In genomic region chr11:69078930-69079607, GRCh38 we compare ENCODE assay signal across 17 cellular contexts. TPM values are rescaled to one million over a fixed set of nuclear protein-coding genes. Genes with fewer than 3 reads are reported as not detected.
DNase-seq lines count a peak whose midpoint lies in the region; ATAC-seq and TF ChIP-seq lines count a peak whose summit lies in the region.
"Had no signal": no experiment of that assay in that cellular context is flagged by ENCODE, and none has a peak within 500 bp of the region (broad histone marks: within the 10 kb centered on the region; RNA-seq: fewer than 3 reads in every experiment).

No MANE protein-coding gene starts in this region.

- H3K27ac ChIP-seq in breast epithelium (no peak overlapping the region), lower lobe of right lung (no peak overlapping the region), ascending aorta (peak overlapping the region in 1 of 2 donors; percentile 25)
- H3K27ac ChIP-seq: PC-9 had no signal

- H3K9me3 ChIP-seq in breast epithelium: no peaks in the 10 kb centered on the region
- H3K9me3 ChIP-seq in lower lobe of right lung: no peaks in the 10 kb centered on the region
- no peaks in the 10 kb centered on the region for H3K9me3 ChIP-seq in ascending aorta

- H3K4me1 Mint-ChIP-seq in MCF 10A (ENCODE audit: insufficient read depth, unreplicated experiment): peaks cover 28% of the 10 kb centered on the region
- peaks cover 48% of the 10 kb centered on the region for H3K4me1 Mint-ChIP-seq in dendritic cell treated with granulocyte-macrophage colony-stimulating factor and Interleukin-4, amounts not matched to agents 40 ng/mL and 50 ng/mL, for 4 days (ENCODE audit: low read depth)

- no TSS peak for BruUV-seq in MCF 10A (replicated peaks; lab: Mats Ljungman, UMichigan)

- DNase-seq in MCF 10A (ENCODE audit: unreplicated experiment) (no peak), breast epithelium (ENCODE audit: low spot score in 2 of 2) (no peak), lower lobe of right lung (peak; percentile 63), amniotic stem cell (lab: John Stamatoyannopoulos, UW) (no peak), ascending aorta (ENCODE audit: low spot score in 2 of 2) (no peak)
- DNase-seq: CD8-positive, alpha-beta T cell; DMS79 treated with DMSO at 0.1 percent for 48 hours; GM23248; NCI-H1092 treated with DMSO at 0.1 percent for 48 hours; NCI-H1694 treated with DMSO at 0.1 percent for 48 hours; NCI-H69; PC-9 had no signal

- H3K36me3 Mint-ChIP-seq in MCF 10A (ENCODE audit: insufficient read depth, unreplicated experiment): peaks cover 2% of the 10 kb centered on the region
- peaks cover 95% of the 10 kb centered on the region for H3K36me3 Mint-ChIP-seq in dendritic cell treated with granulocyte-macrophage colony-stimulating factor and Interleukin-4, amounts not matched to agents 40 ng/mL and 50 ng/mL, for 4 days (ENCODE audit: low read depth)

- CTCF ChIA-PET in MCF 10A (lab: Yijun Ruan, JAX): interaction anchor here (1.0 kb wide), 1 partner anchor 10 kb away, joined by 3 read pairs; no protein-coding TSS in a partner anchor

- H3K36me3 ChIP-seq in breast epithelium (no peaks in the 10 kb centered on the region), lower lobe of right lung (peaks cover 65% of the 10 kb centered on the region), ascending aorta (peaks cover 36 to 61% of the 10 kb centered on the region in 2 donors)

- H3K27me3 ChIP-seq in breast epithelium: no peaks in the 10 kb centered on the region
- H3K27me3 ChIP-seq in lower lobe of right lung (ENCODE audit: low read depth): no peaks in the 10 kb centered on the region
- no peaks in the 10 kb centered on the region for H3K27me3 ChIP-seq in ascending aorta

- POLR2A ChIA-PET in MCF 10A (lab: Yijun Ruan, JAX): no interaction called here

- no peaks in the 10 kb centered on the region for H3K9me3 Mint-ChIP-seq in MCF 10A (ENCODE audit: unreplicated experiment)
- H3K9me3 Mint-ChIP-seq in dendritic cell treated with granulocyte-macrophage colony-stimulating factor and Interleukin-4, amounts not matched to agents 40 ng/mL and 50 ng/mL, for 4 days: no peaks in the 10 kb centered on the region
- H3K9me3 Mint-ChIP-seq: CD8-positive, alpha-beta T cell had no signal

- TF ChIP-seq CTCF in MCF 10A (IDR thresholded peaks at IDR 0.05; ENCODE audit: unreplicated experiment) (no peak), breast epithelium (IDR thresholded peaks at IDR 0.05) (no peak), lower lobe of right lung (IDR thresholded peaks at IDR 0.05) (no peak), ascending aorta (IDR thresholded peaks at IDR 0.05) (no peak)

- H3K27me3 Mint-ChIP-seq in MCF 10A (ENCODE audit: insufficient read depth, unreplicated experiment): no peaks in the 10 kb centered on the region
- no peaks in the 10 kb centered on the region for H3K27me3 Mint-ChIP-seq in dendritic cell treated with granulocyte-macrophage colony-stimulating factor and Interleukin-4, amounts not matched to agents 40 ng/mL and 50 ng/mL, for 4 days

- H3K4me1 ChIP-seq in breast epithelium (peaks cover 0 to 6% of the 10 kb centered on the region in 2 donors), lower lobe of right lung (peaks cover 8% of the 10 kb centered on the region), ascending aorta (peaks cover 0 to 8% of the 10 kb centered on the region in 2 donors)

- no peak overlapping the region for H3K4me3 Mint-ChIP-seq in MCF 10A (ENCODE audit: unreplicated experiment)
- H3K4me3 Mint-ChIP-seq in dendritic cell treated with granulocyte-macrophage colony-stimulating factor and Interleukin-4, amounts not matched to agents 40 ng/mL and 50 ng/mL, for 4 days: no peak overlapping the region
- H3K4me3 Mint-ChIP-seq: CD8-positive, alpha-beta T cell had no signal

- H3K4me3 ChIP-seq in breast epithelium (no peak overlapping the region), lower lobe of right lung (no peak overlapping the region), ascending aorta (no peak overlapping the region)
- H3K4me3 ChIP-seq: GM23248, K562, PC-9 had no signal

- peak overlapping the region; percentile 86 for H3K27ac Mint-ChIP-seq in MCF 10A (ENCODE audit: low read depth, unreplicated experiment)
- H3K27ac Mint-ChIP-seq in dendritic cell treated with granulocyte-macrophage colony-stimulating factor and Interleukin-4, amounts not matched to agents 40 ng/mL and 50 ng/mL, for 4 days: peak overlapping the region; percentile 94
- H3K27ac Mint-ChIP-seq: CD8-positive, alpha-beta T cell had no signal

- TF ChIP-seq POLR2A in breast epithelium (IDR thresholded peaks at IDR 0.05): no peak

- intact Hi-C loops in MCF 10A (cut with micrococcal nuclease): no loop called here
- intact Hi-C loops in breast epithelium (cut with DNase I; ENCODE audit: low total_unique reads): no loop called here
- intact Hi-C loops in dendritic cell treated with granulocyte-macrophage colony-stimulating factor and Interleukin-4, amounts not matched to agents 40 ng/mL and 50 ng/mL, for 4 days (cut with micrococcal nuclease): no loop called here
- intact Hi-C loops in lower lobe of right lung (cut with DNase I): no loop called here
- intact Hi-C loops in ascending aorta (cut with DNase I): no loop called here

- ATAC-seq in lower lobe of right lung (peak; percentile 26 to 53), GM19452 (IDR thresholded peaks at IDR 0.05; ENCODE audit: unreplicated experiment) (no peak), GM21390 (IDR thresholded peaks at IDR 0.05; ENCODE audit: unreplicated experiment) (no peak)
- ATAC-seq: CD8-positive, alpha-beta T cell; K562; Right ventricle myocardium inferior had no signal

RNA-seq across cellular contexts. Expression of gene TPCN2, which starts 30.3 kb away (rescaled TPM):
- total RNA-seq in MCF 10A (2022): 16.3 and 19.2 TPM in 2 replicates
- total RNA-seq in breast epithelium: 10 to 100 TPM; 13.0 to 18.0 (median 13.8) TPM
- 18.2 TPM for total RNA-seq in lower lobe of right lung
- total RNA-seq in ascending aorta: 24.9 TPM

Comparison
In these comparisons a context has a peak if more than half of its experiments do, and no peak if none do; other contexts are left out.
1. ATAC-seq: peak in lower lobe of right lung (2 of 2); none in GM19452 (single experiment) and GM21390 (single experiment).